Comparison of ENCODE assay signal across 11 cellular contexts in the genomic region with DNA sequence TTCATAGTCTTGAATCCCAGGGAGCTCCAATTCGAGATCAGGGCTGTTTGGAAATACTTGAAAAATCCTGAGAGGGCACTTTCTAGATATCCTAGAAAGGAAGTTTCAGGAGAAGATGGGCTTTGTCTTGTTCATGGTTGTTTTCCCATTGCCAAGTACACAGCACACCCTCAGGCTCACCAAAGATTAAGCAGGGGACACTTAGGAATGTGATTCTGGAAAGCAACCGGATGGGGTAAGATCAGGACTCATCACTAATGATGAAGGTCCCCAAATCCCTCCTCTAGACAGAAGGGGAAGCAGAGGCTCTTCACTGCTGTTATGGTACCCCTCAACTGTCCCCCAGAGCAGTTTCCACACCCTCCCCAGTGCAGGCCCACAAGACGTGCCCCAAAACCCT. TPM values are rescaled to one million over a fixed set of nuclear protein-coding genes. Genes with fewer than 3 reads are reported as not detected.
A peak's percentile ranks its signal among the peaks of the same experiment; 100 is the strongest.
DNase-seq lines count a peak whose midpoint lies in the region; TF ChIP-seq lines count a peak whose summit lies in the region.
"Had no signal": no experiment of that assay in that cellular context is flagged by ENCODE, and none has a peak within 500 bp of the region (broad histone marks: within the 10 kb centered on the region; RNA-seq: fewer than 3 reads in every experiment).

No MANE protein-coding gene starts in this region.

- H2AFZ ChIP-seq in smooth muscle cell (ENCODE audit: low read depth) = no peak overlapping the region

- peak overlapping the region; percentile 67 for H3K4me2 ChIP-seq in smooth muscle cell
- H3K4me2 ChIP-seq: KMS-11 had no signal

- H3K9ac ChIP-seq in SK-N-MC (ENCODE audit: insufficient read length) = no peak overlapping the region
- no peak overlapping the region for H3K9ac ChIP-seq in smooth muscle cell (ENCODE audit: low read depth)
- H3K9ac ChIP-seq: KMS-11 had no signal

- DNase-seq in HCEC 1CT (peak; percentile 36), SK-N-MC (ENCODE audit: low read depth, low spot score) (no peak), fibroblast of mammary gland (ENCODE audit: low read depth) (peak; percentile 28), smooth muscle cell (lab: John Stamatoyannopoulos, UW; ENCODE audit: unreplicated experiment) (no peak), NCI-H526 (lab: John Stamatoyannopoulos, UW) (no peak), SKM-1 treated with dmso at 0.1 percent for 144 hours (lab: John Stamatoyannopoulos, UW; ENCODE audit: unreplicated experiment) (no peak)
- no peak for DNase-seq in activated CD4-positive, alpha-beta T cell treated with anti-CD3 and anti-CD28 coated beads, Interleukin-2, amount 50 U/mL, for 4 hours
- DNase-seq: NCI-H1930, NCI-H748 treated with DMSO at 0.1 percent for 48 hours, Right ventricle myocardium superior had no signal

- no peak for TF ChIP-seq CTCF in fibroblast of mammary gland (conservative IDR thresholded peaks at IDR 0.05; ENCODE audit: control insufficient read depth, insufficient read depth, low read depth, low read length)
- no peak for TF ChIP-seq CTCF in smooth muscle cell (IDR thresholded peaks at IDR 0.05; ENCODE audit: borderline replicate concordance, insufficient read depth, poor library complexity, severe bottlenecking)

- H3K4me3 ChIP-seq in SK-N-MC (no peak overlapping the region), fibroblast of mammary gland (ENCODE audit: control insufficient read depth, low read depth, low read length) (no peak overlapping the region), smooth muscle cell (no peak overlapping the region)

- H3K4me1 ChIP-seq in smooth muscle cell (ENCODE audit: low read depth) = no peaks in the 10 kb centered on the region

- WGBS in smooth muscle cell (ENCODE audit: low lambda C conversion rate) = 66% methylated on average over 3 of the region's 3 CpGs

- no peaks in the 10 kb centered on the region for H3K27me3 ChIP-seq in smooth muscle cell (ENCODE audit: low read depth)

- no peaks in the 10 kb centered on the region for H3K79me2 ChIP-seq in smooth muscle cell (ENCODE audit: low read depth)

- H3K27ac ChIP-seq in SK-N-MC (peak overlapping the region; percentile 60; the same call in 1 of the 2 replicates), smooth muscle cell (ENCODE audit: low read depth) (peak overlapping the region; percentile 66)
- H3K27ac ChIP-seq: KMS-11 had no signal

- no peaks in the 10 kb centered on the region for H3F3A ChIP-seq in smooth muscle cell (ENCODE audit: low read depth)

- no peaks in the 10 kb centered on the region for H4K20me1 ChIP-seq in smooth muscle cell (ENCODE audit: low read depth)

- H3K9me3 ChIP-seq in SK-N-MC (ENCODE audit: low read depth, low read length) = no peaks in the 10 kb centered on the region
- H3K9me3 ChIP-seq in smooth muscle cell (replicated peaks; ENCODE audit: low read depth) = no peaks in the 10 kb centered on the region

- no peaks in the 10 kb centered on the region for H3K36me3 ChIP-seq in SK-N-MC (ENCODE audit: insufficient read depth, low read length)
- no peaks in the 10 kb centered on the region for H3K36me3 ChIP-seq in smooth muscle cell (ENCODE audit: low read depth)

RNA-seq across cellular contexts. Expression of gene VAC14, which starts 40.7 kb away (rescaled TPM):
- 22.7 and 27.9 TPM in 2 replicates for total RNA-seq in smooth muscle cell
- 42.0 and 52.3 TPM in 2 replicates for polyA plus RNA-seq in smooth muscle cell

Comparison
In these comparisons a context has a peak if more than half of its experiments do, and no peak if none do; other contexts are left out.
1. DNase-seq: peak in HCEC 1CT (single experiment) and fibroblast of mammary gland (single experiment); none in SK-N-MC (single experiment), smooth muscle cell (single experiment), NCI-H526 (0 of 2), SKM-1 treated with dmso at 0.1 percent for 144 hours (single experiment) and activated CD4-positive, alpha-beta T cell treated with anti-CD3 and anti-CD28 coated beads, Interleukin-2, amount 50 U/mL, for 4 hours (0 of 2).